8 cellular contexts compared by ENCODE assay signal in genomic region chr5:142145106-142145900, GRCh38. TPM values are rescaled to one million over a fixed set of nuclear protein-coding genes. Genes with fewer than 3 reads are reported as not detected.
DNase-seq lines count a peak whose midpoint lies in the region; ATAC-seq, FAIRE-seq and TF ChIP-seq lines count a peak whose summit lies in the region.

No MANE protein-coding gene starts in this region.

- no peaks in the 10 kb centered on the region for H3K79me2 ChIP-seq in trophoblast cell (ENCODE audit: control insufficient read depth, insufficient read depth, low read length, poor library complexity)

- no peak overlapping the region for H3K27ac ChIP-seq in Peyer's patch
- no peak overlapping the region for H3K27ac ChIP-seq in trophoblast cell (ENCODE audit: low read depth, low read length)
- no peak overlapping the region for H3K27ac ChIP-seq in vagina

- H3K27me3 ChIP-seq in Peyer's patch, result no peaks in the 10 kb centered on the region
- H3K27me3 ChIP-seq in trophoblast cell (ENCODE audit: insufficient read depth, low read length), result no peaks in the 10 kb centered on the region
- H3K27me3 ChIP-seq in vagina, result no peaks in the 10 kb centered on the region

- H3K36me3 ChIP-seq in Peyer's patch (peaks cover 0 to 62% (median 0%) of the 10 kb centered on the region in 3 donors), trophoblast cell (ENCODE audit: control insufficient read depth in 1 of 2, insufficient read depth in 2 of 2, low read length in 2 of 2) (peaks cover 2 to 12% of the 10 kb centered on the region in 2 experiments), vagina (peaks cover 0 to 43% of the 10 kb centered on the region in 2 donors)

- peak in 5 of 6 experiments; percentile 36 to 81 (median 75) for TF ChIP-seq CTCF in Peyer's patch (IDR thresholded peaks at IDR 0.05)
- TF ChIP-seq CTCF in vagina (IDR thresholded peaks at IDR 0.05), result peak in 2 of 3 experiments; percentile 43 to 49

- H2BK5ac ChIP-seq in trophoblast cell (ENCODE audit: low read depth, low read length, poor library complexity), result no peak overlapping the region

- no peak overlapping the region for H3K23ac ChIP-seq in trophoblast cell (ENCODE audit: low read length)

- no peak overlapping the region for H3K9ac ChIP-seq in trophoblast cell (ENCODE audit: low read length)

- H3K4ac ChIP-seq in trophoblast cell (ENCODE audit: low read depth, low read length), result no peak overlapping the region

- no peak overlapping the region for H3K18ac ChIP-seq in trophoblast cell (ENCODE audit: low read length)

- no CpG with 5 or more reads among the region's 4 CpGs for WGBS in trophoblast cell (ENCODE audit: extremely low coverage, insufficient coverage, insufficient read length)

- no peak for TF ChIP-seq POLR2A in Peyer's patch (IDR thresholded peaks at IDR 0.05)
- no peak for TF ChIP-seq POLR2A in vagina (IDR thresholded peaks at IDR 0.05)

- H3K79me1 ChIP-seq in trophoblast cell (ENCODE audit: low read length), result no peaks in the 10 kb centered on the region

- H2AFZ ChIP-seq in trophoblast cell (ENCODE audit: insufficient read depth, low read length, poor library complexity), result no peak overlapping the region

- ATAC-seq in HG03571 (IDR thresholded peaks at IDR 0.05; ENCODE audit: unreplicated experiment), result peak; percentile 87

- H3K9me3 ChIP-seq in Peyer's patch, result no peaks in the 10 kb centered on the region
- H3K9me3 ChIP-seq in trophoblast cell (ENCODE audit: insufficient read depth, low read depth, low read length), result no peaks in the 10 kb centered on the region
- H3K9me3 ChIP-seq in vagina, result no peaks in the 10 kb centered on the region

- H3K4me2 ChIP-seq in trophoblast cell (ENCODE audit: low read length), result no peak overlapping the region

- DNase-seq in CD1c-positive myeloid dendritic cell (ENCODE audit: extremely low spot score) (peak; percentile 59), GM19239 (ENCODE audit: insufficient read length, low spot score) (peak; percentile 48), Peyer's patch (peak in 2 of 3 donors; percentile 51 to 88), frontal cortex (ENCODE audit: low spot score in 2 of 2) (peak; percentile 19 to 27), trophoblast cell (peak; percentile 66 to 78), vagina (ENCODE audit: extremely low spot score in 2 of 2) (no peak)
- DNase-seq in activated T-helper 1 cell treated with anti-CD3 and anti-CD28 coated beads, Interleukin-2, amount 50 U/mL, for 16 hours (ENCODE audit: low read depth in 1 of 2, low spot score in 1 of 2), result peak; percentile 8 to 14

- H2BK12ac ChIP-seq in trophoblast cell (ENCODE audit: low read length), result no peak overlapping the region

- no peak overlapping the region for H3K4me3 ChIP-seq in Peyer's patch
- H3K4me3 ChIP-seq in trophoblast cell (ENCODE audit: low read depth, low read length), result no peak overlapping the region
- H3K4me3 ChIP-seq in vagina, result no peak overlapping the region

- H3K4me1 ChIP-seq in Peyer's patch (no peaks in the 10 kb centered on the region), trophoblast cell (ENCODE audit: control insufficient read depth in 1 of 2, insufficient read depth in 2 of 2, low read length in 2 of 2) (no peaks in the 10 kb centered on the region), vagina (no peaks in the 10 kb centered on the region)

- FAIRE-seq in GM19239 (lab: Jason Lieb, UNC), result peak; percentile 95
- FAIRE-seq in frontal cortex (lab: Jason Lieb, UNC), result no peak

- no peak overlapping the region for H4K91ac ChIP-seq in trophoblast cell (ENCODE audit: low read depth, low read length)

- no peak overlapping the region for H4K12ac ChIP-seq in trophoblast cell (ENCODE audit: low read depth, low read length)

- H4K8ac ChIP-seq in trophoblast cell (ENCODE audit: low read depth, low read length), result no peak overlapping the region

- no peak overlapping the region for H2BK120ac ChIP-seq in trophoblast cell (ENCODE audit: insufficient read depth, low read length, poor library complexity)

- no peak overlapping the region for H3K14ac ChIP-seq in trophoblast cell (ENCODE audit: low read length)

- intact Hi-C loops in vagina (cut with DNase I), result loop anchor here (10.0 kb wide), 1 partner anchor 451 kb away; no protein-coding TSS in a partner anchor

- H2AK5ac ChIP-seq in trophoblast cell (ENCODE audit: low read length), result no peak overlapping the region

RNA-seq across cellular contexts. Expression of gene NDFIP1, which starts 36.7 kb away (rescaled TPM):
- 100 to 1,000 TPM in 2 of 4 donors, 10 to 100 TPM in 2; 30.5 to 112 (median 93.0) TPM for total RNA-seq in Peyer's patch
- total RNA-seq in frontal cortex, result 115 TPM
- 26.2 and 27.0 TPM in 2 replicates for polyA plus RNA-seq in trophoblast cell (2013)
- total RNA-seq in vagina, result 178 TPM

Comparison
In these comparisons a context has a peak if more than half of its experiments do, and no peak if none do; other contexts are left out.
1. DNase-seq: peak in CD1c-positive myeloid dendritic cell (single experiment), GM19239 (single experiment), Peyer's patch (2 of 3), activated T-helper 1 cell treated with anti-CD3 and anti-CD28 coated beads, Interleukin-2, amount 50 U/mL, for 16 hours (2 of 2), frontal cortex (2 of 2) and trophoblast cell (2 of 2); none in vagina (0 of 2).